ENCODE assay signal across 2 cellular contexts in genomic region chr9:128078504-128079434, GRCh38.
TF ChIP-seq lines count a peak whose summit lies in the region.

No MANE protein-coding gene starts in this region.

TF ChIP-seq in A549, 52 proteins besides CTCF, POLR2A, EP300 and RAD21:
- TF ChIP-seq JUN (IDR thresholded peaks at IDR 0.05), result peak in 1 of 2 experiments; percentile 40; a peak in 1 of 5 replicates
- TF ChIP-seq FOSL2 (IDR thresholded peaks at IDR 0.05), result peak; percentile 50
- TF ChIP-seq FOSL2 (CRISPR knock-in tag; IDR thresholded peaks at IDR 0.05), result peak; percentile 88
- peak; percentile 18; the same call in 1 of the 2 replicates for TF ChIP-seq JUNB (IDR thresholded peaks at IDR 0.05)
- TF ChIP-seq MAX (IDR thresholded peaks at IDR 0.05), result peak; percentile 19; the same call in 1 of the 2 replicates
- TF ChIP-seq GATA3 (IDR thresholded peaks at IDR 0.05; ENCODE audit: borderline replicate concordance), result peak; percentile 38; the same call in 1 of the 2 replicates
- no peak for TF ChIP-seq ZFP36 (IDR thresholded peaks at IDR 0.05; ENCODE audit: borderline replicate concordance, partially characterized antibody)
- TF ChIP-seq SMC3 (IDR thresholded peaks at IDR 0.05), result no peak

TF ChIP-seq in IMR-90, 13 proteins besides CTCF, POLR2A, EP300 and RAD21:
- TF ChIP-seq FOS (IDR thresholded peaks at IDR 0.05; ENCODE audit: low read depth, low read length) (0 out of 2 replicates have a peak, but pooled peaks have one; percentile 49), CEBPB (IDR thresholded peaks at IDR 0.05; ENCODE audit: low read depth, low read length) (no peak)
